Comparison of ENCODE assay signal across 27 cellular contexts in genomic region chr12:11782914-11783420, GRCh38.
DNase-seq lines count a peak whose midpoint lies in the region; ATAC-seq, FAIRE-seq and TF ChIP-seq lines count a peak whose summit lies in the region.
"Had no signal": no experiment of that assay in that cellular context is flagged by ENCODE, and none has a peak within 500 bp of the region (broad histone marks: within the 10 kb centered on the region; RNA-seq: fewer than 3 reads in every experiment).

No MANE protein-coding gene starts in this region.

- RAD21 ChIA-PET in GM12878 (lab: Charles Lee; ENCODE audit: unreplicated experiment) = interaction anchor here (1.0 to 8.2 kb wide), 2 partner anchors 20 to 39 kb away, joined by 3 to 212 read pairs; no protein-coding TSS in a partner anchor

- peak overlapping the region; percentile 95 for H3K27ac ChIP-seq in GM12878 (ENCODE audit: control insufficient read depth, insufficient read depth)
- peak overlapping the region in 3 of 4 donors; percentile 58 to 91 (median 84) for H3K27ac ChIP-seq in sigmoid colon
- H3K27ac ChIP-seq: lower lobe of right lung, neural progenitor cell, right lobe of liver, upper lobe of right lung, WERI-Rb-1 had no signal

- peak overlapping the region; percentile 63 for H3K27ac Mint-ChIP-seq in activated CD4-positive, alpha-beta T cell treated with anti-CD3 and anti-CD28 coated beads, Interleukin-2, amount 10 ng/mL, durations not matched to agents 7 days and 5 days
- peak overlapping the region; percentile 43 to 93 (median 87) for H3K27ac Mint-ChIP-seq in IgD-negative memory B cell
- H3K27ac Mint-ChIP-seq: activated naive CD8-positive, alpha-beta T cell treated with anti-CD3 and anti-CD28 coated beads, Interleukin-2, amount 10 ng/mL, durations not matched to agents 7 days and 5 days; B cell had no signal

- FAIRE-seq in GM12878 (lab: Jason Lieb, UNC) = no peak
- FAIRE-seq: A204.1, HTR-8/SVneo had no signal

- no peak overlapping the region for H2AFZ ChIP-seq in GM12878 (ENCODE audit: control insufficient read depth, low read depth, low read length)
- H2AFZ ChIP-seq: neural progenitor cell had no signal

- peaks cover 18% of the 10 kb centered on the region for H3K36me3 Mint-ChIP-seq in activated CD4-positive, alpha-beta T cell treated with anti-CD3 and anti-CD28 coated beads, Interleukin-2, amount 10 ng/mL, durations not matched to agents 7 days and 5 days (ENCODE audit: low read depth)
- peaks cover 12% of the 10 kb centered on the region for H3K36me3 Mint-ChIP-seq in IgD-negative memory B cell

- in situ Hi-C loops in GM12878 (cut with MboI) = no loop called here

- H4K20me1 ChIP-seq in GM12878 (ENCODE audit: control insufficient read depth, insufficient read depth) = no peaks in the 10 kb centered on the region

- intact Hi-C loops in GM12878 (cut with micrococcal nuclease; ENCODE audit: unreplicated experiment) (no loop called here), sigmoid colon (cut with DNase I) (no loop called here)

- TF ChIP-seq EP300 in GM12878 (IDR thresholded peaks at IDR 0.05; ENCODE audit: borderline replicate concordance in 1 of 2, control insufficient read depth in 1 of 2, low read depth in 2 of 2, low read length in 2 of 2) (no peak), sigmoid colon (IDR thresholded peaks at IDR 0.05) (no peak)

- peaks cover 61% of the 10 kb centered on the region for H3K4me1 ChIP-seq in GM12878 (ENCODE audit: control insufficient read depth, insufficient read depth, low read length)
- peaks cover 2 to 79% (median 62%) of the 10 kb centered on the region in 4 donors for H3K4me1 ChIP-seq in sigmoid colon

- no peaks in the 10 kb centered on the region for H3K9me3 Mint-ChIP-seq in activated CD4-positive, alpha-beta T cell treated with anti-CD3 and anti-CD28 coated beads, Interleukin-2, amount 10 ng/mL, durations not matched to agents 7 days and 5 days
- no peaks in the 10 kb centered on the region for H3K9me3 Mint-ChIP-seq in IgD-negative memory B cell
- H3K9me3 Mint-ChIP-seq: activated naive CD8-positive, alpha-beta T cell treated with anti-CD3 and anti-CD28 coated beads, Interleukin-2, amount 10 ng/mL, durations not matched to agents 7 days and 5 days; neural progenitor cell had no signal

- no peak overlapping the region for H3K9ac ChIP-seq in GM12878 (ENCODE audit: control insufficient read depth, insufficient read depth, low read length)
- H3K9ac ChIP-seq: neural progenitor cell had no signal

- H3K79me2 ChIP-seq in GM12878 (ENCODE audit: control insufficient read depth, insufficient read depth, low read length) = peaks cover 87% of the 10 kb centered on the region

- no peak overlapping the region for H3K4me3 Mint-ChIP-seq in activated CD4-positive, alpha-beta T cell treated with anti-CD3 and anti-CD28 coated beads, Interleukin-2, amount 10 ng/mL, durations not matched to agents 7 days and 5 days
- peak overlapping the region in 1 of 4 donors; percentile 49 for H3K4me3 Mint-ChIP-seq in IgD-negative memory B cell
- H3K4me3 Mint-ChIP-seq: activated naive CD8-positive, alpha-beta T cell treated with anti-CD3 and anti-CD28 coated beads, Interleukin-2, amount 10 ng/mL, durations not matched to agents 7 days and 5 days; B cell; neural progenitor cell had no signal

- CTCF ChIA-PET in activated CD4-positive, alpha-beta T cell treated with anti-CD3 and anti-CD28 coated beads, Interleukin-2, amount 10 ng/mL, durations not matched to agents 7 days and 5 days (lab: Charles Lee) = no interaction called here
- CTCF ChIA-PET in GM12878 (lab: Yijun Ruan, JAX) = no interaction called here

- H3K4me3 ChIP-seq in GM12878 = no peak overlapping the region
- H3K4me3 ChIP-seq in sigmoid colon = no peak overlapping the region
- H3K4me3 ChIP-seq: lower lobe of right lung, neural progenitor cell, right lobe of liver, upper lobe of right lung had no signal

- H3K36me3 ChIP-seq in GM12878 (ENCODE audit: control insufficient read depth in 2 of 2, insufficient read depth in 2 of 2, low read length in 1 of 2) (peaks cover 3 to 8% of the 10 kb centered on the region in 2 experiments), sigmoid colon (no peaks in the 10 kb centered on the region)
- H3K36me3 ChIP-seq: neural progenitor cell, right lobe of liver, upper lobe of right lung, WERI-Rb-1 had no signal

- no peaks in the 10 kb centered on the region for H3K27me3 ChIP-seq in GM12878 (replicated peaks in 1 of 2; ENCODE audit: control insufficient read depth in 2 of 2, insufficient read depth in 2 of 2, low read length in 1 of 2)
- no peaks in the 10 kb centered on the region for H3K27me3 ChIP-seq in sigmoid colon
- H3K27me3 ChIP-seq: neural progenitor cell, right lobe of liver, upper lobe of right lung had no signal

- H3K4me1 Mint-ChIP-seq in activated CD4-positive, alpha-beta T cell treated with anti-CD3 and anti-CD28 coated beads, Interleukin-2, amount 10 ng/mL, durations not matched to agents 7 days and 5 days = peaks cover 43% of the 10 kb centered on the region
- peaks cover 47 to 59% (median 56%) of the 10 kb centered on the region in 3 donors for H3K4me1 Mint-ChIP-seq in IgD-negative memory B cell

- DNase-seq in activated CD4-positive, alpha-beta T cell treated with anti-CD3 and anti-CD28 coated beads, Interleukin-2, amount 10 ng/mL, durations not matched to agents 7 days and 5 days = no peak
- no peak for DNase-seq in activated CD4-positive, alpha-beta T cell treated with anti-CD3 and anti-CD28 coated beads for 1 hour
- DNase-seq in GM12878 (ENCODE audit: low read depth, low spot score) (no peak), sigmoid colon (no peak), NK-92 (lab: John Stamatoyannopoulos, UW; ENCODE audit: unreplicated experiment) (no peak), NOMO-1 treated with dmso at 0.1 percent for 144 hours (lab: John Stamatoyannopoulos, UW; ENCODE audit: unreplicated experiment) (no peak)
- DNase-seq in activated CD8-positive, alpha-beta memory T cell treated with anti-CD3 and anti-CD28 coated beads for 24 hours = no peak
- DNase-seq: activated naive CD8-positive, alpha-beta T cell treated with anti-CD3 and anti-CD28 coated beads, Interleukin-2, amount 10 ng/mL, durations not matched to agents 7 days and 5 days; central memory CD4-positive, alpha-beta T cell; GF-D8; glutamatergic neuron; H7; Kasumi-1; lower lobe of right lung; NCI-H187 treated with DMSO at 0.1 percent for 48 hours; NCI-H226; NCI-H748 treated with DMSO at 0.1 percent for 48 hours; right lobe of liver; T-helper 9 cell; upper lobe of right lung; WERI-Rb-1 had no signal

- TSS peak; percentile 18 for BruUV-seq in GM12878 (replicated peaks; lab: Mats Ljungman, UMichigan)

- TF ChIP-seq POLR2A in GM12878 (IDR thresholded peaks at IDR 0.05; ENCODE audit: low read depth, low read length) = no peak
- no peak for TF ChIP-seq POLR2A in sigmoid colon (IDR thresholded peaks at IDR 0.05)

- no peak for ATAC-seq in GM12878
- ATAC-seq: lower lobe of right lung, right lobe of liver, SK-N-SH treated with all-trans-retinoic acid at 6 μM for 48 hours, upper lobe of right lung had no signal

- SMC1A ChIA-PET in GM12878 (lab: Charles Lee; ENCODE audit: uncharacterized antibody, unreplicated experiment) = interaction anchor here (4.0 to 39.9 kb wide), 3 partner anchors 28 to 47 kb away, joined by 17 to 1116 read pairs (median 58); no protein-coding TSS in a partner anchor

- POLR2A ChIA-PET in activated CD4-positive, alpha-beta T cell treated with anti-CD3 and anti-CD28 coated beads, Interleukin-2, amount 10 ng/mL, durations not matched to agents 7 days and 5 days (lab: Charles Lee) = no interaction called here
- POLR2A ChIA-PET in GM12878 (lab: Charles Lee) = interaction anchor here (0.8 to 4.7 kb wide), 3 partner anchors 17 to 52 kb away, joined by 3 to 91 read pairs (median 3); no protein-coding TSS in a partner anchor

- WGBS in GM12878 (ENCODE audit: insufficient coverage, insufficient replicate concordance, low lambda C conversion rate, missing lambda C conversion rate) = 93% methylated on average over 3 of the region's 3 CpGs
- WGBS in sigmoid colon, 2 donors = 92 to 95% methylated on average over 3 of the region's 3 CpGs

- no peak for TF ChIP-seq RAD21 in GM12878 (IDR thresholded peaks at IDR 0.05; ENCODE audit: insufficient read depth, low read depth, low read length)

- TF ChIP-seq CTCF in GM12878 (IDR thresholded peaks at IDR 0.05 in 2 of 3, conservative IDR thresholded peaks at IDR 0.05 in 1 of 3; ENCODE audit: control insufficient read depth in 2 of 3, extremely low read depth in 1 of 3, insufficient read depth in 1 of 3, low read depth in 3 of 3, low read length in 3 of 3) (no peak), sigmoid colon (IDR thresholded peaks at IDR 0.05) (no peak)

- H3K4me2 ChIP-seq in GM12878 (ENCODE audit: control insufficient read depth, insufficient read depth) = no peak overlapping the region
- H3K4me2 ChIP-seq: neural progenitor cell had no signal

- H3K9me3 ChIP-seq in GM12878 (replicated peaks; ENCODE audit: control insufficient read depth, insufficient read depth, low read length) = no peaks in the 10 kb centered on the region
- H3K9me3 ChIP-seq in sigmoid colon = no peaks in the 10 kb centered on the region
- H3K9me3 ChIP-seq: lower lobe of right lung, right lobe of liver, upper lobe of right lung had no signal

- no peaks in the 10 kb centered on the region for H3K27me3 Mint-ChIP-seq in activated CD4-positive, alpha-beta T cell treated with anti-CD3 and anti-CD28 coated beads, Interleukin-2, amount 10 ng/mL, durations not matched to agents 7 days and 5 days
- no peaks in the 10 kb centered on the region for H3K27me3 Mint-ChIP-seq in IgD-negative memory B cell
- H3K27me3 Mint-ChIP-seq: activated naive CD8-positive, alpha-beta T cell treated with anti-CD3 and anti-CD28 coated beads, Interleukin-2, amount 10 ng/mL, durations not matched to agents 7 days and 5 days; B cell had no signal

TF ChIP-seq in GM12878, 131 proteins besides CTCF, POLR2A, EP300 and RAD21:
- peak; percentile 52 for TF ChIP-seq PKNOX1 (IDR thresholded peaks at IDR 0.05)
- no peak for TF ChIP-seq FOXM1 (IDR thresholded peaks at IDR 0.05; ENCODE audit: low read depth, low read length)
